ENCODE assay signal across 8 cellular contexts in genomic region chr5:108727639-108728565, GRCh38. TPM values are rescaled to one million over a fixed set of nuclear protein-coding genes. Genes with fewer than 3 reads are reported as not detected.
DNase-seq lines count a peak whose midpoint lies in the region; ATAC-seq and TF ChIP-seq lines count a peak whose summit lies in the region.

No MANE protein-coding gene starts in this region.

- H3K9me3 Mint-ChIP-seq in WTC11, result no peaks in the 10 kb centered on the region

- H3K4me1 ChIP-seq in smooth muscle cell (ENCODE audit: low read depth), result peaks cover 9% of the 10 kb centered on the region

- H3K9ac ChIP-seq in smooth muscle cell (ENCODE audit: low read depth), result peak overlapping the region; percentile 87

- CTCF ChIA-PET in WTC11 (lab: Charles Lee), result interaction anchor here (0.6 to 1.7 kb wide), 4 partner anchors 10 to 86 kb away, joined by 3 to 8 read pairs (median 4); no protein-coding TSS in a partner anchor

- no peaks in the 10 kb centered on the region for H3K36me3 Mint-ChIP-seq in WTC11

- H3K9me3 ChIP-seq in smooth muscle cell (replicated peaks; ENCODE audit: low read depth), result no peaks in the 10 kb centered on the region

- ATAC-seq in GM18873 (IDR thresholded peaks at IDR 0.05; ENCODE audit: low FRiP score, unreplicated experiment), result peak; percentile 62
- ATAC-seq in HG03097 (IDR thresholded peaks at IDR 0.05; ENCODE audit: low FRiP score, unreplicated experiment), result peak; percentile 62
- ATAC-seq in WTC11, result peak; percentile 100

- TF ChIP-seq CTCF in AG09319 (IDR thresholded peaks at IDR 0.05; ENCODE audit: low read depth, low read length), result no peak
- no peak for TF ChIP-seq CTCF in WTC11 (IDR thresholded peaks at IDR 0.05)
- no peak for TF ChIP-seq CTCF in smooth muscle cell (IDR thresholded peaks at IDR 0.05; ENCODE audit: borderline replicate concordance, insufficient read depth, poor library complexity, severe bottlenecking)

- peak overlapping the region; percentile 80 for H3K27ac Mint-ChIP-seq in WTC11

- under 1% methylated on average over 59 of the region's 61 CpGs for WGBS in smooth muscle cell (ENCODE audit: low lambda C conversion rate)

- H3F3A ChIP-seq in smooth muscle cell (ENCODE audit: low read depth), result peaks cover 8% of the 10 kb centered on the region

- peak overlapping the region; percentile 93 for H3K4me2 ChIP-seq in smooth muscle cell

- peak overlapping the region; percentile 86 for H3K27ac ChIP-seq in smooth muscle cell (ENCODE audit: low read depth)

- H3K36me3 ChIP-seq in smooth muscle cell (ENCODE audit: low read depth), result no peaks in the 10 kb centered on the region

- peak; percentile 83 for DNase-seq in AG09319 (ENCODE audit: extremely low read depth, low read depth)
- DNase-seq in NCI-H2227 (lab: John Stamatoyannopoulos, UW; ENCODE audit: unreplicated experiment), result peak; percentile 90
- DNase-seq in WTC11 (ENCODE audit: low spot score), result peak; percentile 92
- peak; percentile 31 to 33 for DNase-seq in cerebellar nuclear complex (lab: John Stamatoyannopoulos, UW)
- peak; percentile 93 for DNase-seq in iris pigment epithelial cell (ENCODE audit: low read depth)
- DNase-seq in smooth muscle cell (lab: John Stamatoyannopoulos, UW; ENCODE audit: unreplicated experiment), result peak; percentile 73

- POLR2A ChIA-PET in WTC11 (lab: Charles Lee), result interaction anchor here (0.6 to 4.1 kb wide), 11 partner anchors 21 to 548 kb away, joined by 3 to 54 read pairs (median 4); partner anchors contain the start of genes FBXL17 and FER

- H3K27me3 Mint-ChIP-seq in WTC11 (ENCODE audit: low read depth), result no peaks in the 10 kb centered on the region

- H2AFZ ChIP-seq in smooth muscle cell (ENCODE audit: low read depth), result peak overlapping the region; percentile 88

- no peaks in the 10 kb centered on the region for H3K79me2 ChIP-seq in smooth muscle cell (ENCODE audit: low read depth)

- peaks cover 37% of the 10 kb centered on the region for H3K4me1 Mint-ChIP-seq in WTC11

- peak overlapping the region; percentile 66 for H3K4me3 ChIP-seq in smooth muscle cell

- peak overlapping the region; percentile 80 for H3K4me3 Mint-ChIP-seq in WTC11

- H4K20me1 ChIP-seq in smooth muscle cell (ENCODE audit: low read depth), result no peaks in the 10 kb centered on the region

- H3K27me3 ChIP-seq in smooth muscle cell (ENCODE audit: low read depth), result no peaks in the 10 kb centered on the region

TF ChIP-seq in WTC11, 78 proteins besides CTCF, POLR2A, EP300 and RAD21 (continues in another document):
- TF ChIP-seq RELA (CRISPR knock-in tag; IDR thresholded peaks at IDR 0.05; ENCODE audit: borderline replicate concordance) (peak; percentile 82; the same call in 1 of the 2 replicates), ZNF263 (CRISPR knock-in tag; IDR thresholded peaks at IDR 0.05; ENCODE audit: low read depth) (peak; percentile 67), GABPB1 (CRISPR knock-in tag; IDR thresholded peaks at IDR 0.05) (peak; percentile 73; the same call in 1 of the 2 replicates), AFF4 (CRISPR knock-in tag; IDR thresholded peaks at IDR 0.05; ENCODE audit: borderline replicate concordance) (peak; percentile 92), JUN (CRISPR knock-in tag; IDR thresholded peaks at IDR 0.05) (peak; percentile 78), ZNF281 (CRISPR knock-in tag; IDR thresholded peaks at IDR 0.05) (no peak; the same call in 1 of the 2 replicates), CREB1 (CRISPR knock-in tag; IDR thresholded peaks at IDR 0.05) (peak; percentile 41; the same call in 1 of the 2 replicates), ZBTB21 (CRISPR knock-in tag; IDR thresholded peaks at IDR 0.05; ENCODE audit: borderline replicate concordance) (0 out of 2 replicates have a peak, but pooled peaks have one; percentile 89), ATF6 (CRISPR knock-in tag; IDR thresholded peaks at IDR 0.05) (no peak)
- TF ChIP-seq, protein P1, sequence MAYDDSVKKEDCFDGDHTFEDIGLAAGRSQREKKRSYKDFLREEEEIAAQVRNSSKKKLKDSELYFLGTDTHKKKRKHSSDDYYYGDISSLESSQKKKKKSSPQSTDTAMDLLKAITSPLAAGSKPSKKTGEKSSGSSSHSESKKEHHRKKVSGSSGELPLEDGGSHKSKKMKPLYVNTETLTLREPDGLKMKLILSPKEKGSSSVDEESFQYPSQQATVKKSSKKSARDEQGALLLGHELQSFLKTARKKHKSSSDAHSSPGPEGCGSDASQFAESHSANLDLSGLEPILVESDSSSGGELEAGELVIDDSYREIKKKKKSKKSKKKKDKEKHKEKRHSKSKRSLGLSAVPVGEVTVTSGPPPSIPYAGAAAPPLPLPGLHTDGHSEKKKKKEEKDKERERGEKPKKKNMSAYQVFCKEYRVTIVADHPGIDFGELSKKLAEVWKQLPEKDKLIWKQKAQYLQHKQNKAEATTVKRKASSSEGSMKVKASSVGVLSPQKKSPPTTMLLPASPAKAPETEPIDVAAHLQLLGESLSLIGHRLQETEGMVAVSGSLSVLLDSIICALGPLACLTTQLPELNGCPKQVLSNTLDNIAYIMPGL (CRISPR knock-in tag; IDR thresholded peaks at IDR 0.05), result peak; percentile 97

RNA-seq across cellular contexts. Expression of gene FER, which starts 19.8 kb away (rescaled TPM):
- total RNA-seq in WTC11 (2021), result 13.6 to 16.2 TPM (median 13.8 TPM) in 3 replicates
- total RNA-seq in smooth muscle cell, result 16.4 and 26.4 TPM in 2 replicates
- polyA plus RNA-seq in smooth muscle cell, result 15.2 and 15.6 TPM in 2 replicates

Comparison
In these comparisons a context has a peak if more than half of its experiments do, and no peak if none do; other contexts are left out.
1. Peak in every context shown above with its lines: DNase-seq, ATAC-seq, H3K4me3 ChIP-seq and H3K27ac ChIP-seq.
2. DNase-seq: peak in every context shown above with its lines; median percentile 93 in iris pigment epithelial cell; 92 in WTC11; 90 in NCI-H2227; 83 in AG09319; 73 in smooth muscle cell; 32 in cerebellar nuclear complex.